ENCODE assay signal across 18 cellular contexts in the genomic region with DNA sequence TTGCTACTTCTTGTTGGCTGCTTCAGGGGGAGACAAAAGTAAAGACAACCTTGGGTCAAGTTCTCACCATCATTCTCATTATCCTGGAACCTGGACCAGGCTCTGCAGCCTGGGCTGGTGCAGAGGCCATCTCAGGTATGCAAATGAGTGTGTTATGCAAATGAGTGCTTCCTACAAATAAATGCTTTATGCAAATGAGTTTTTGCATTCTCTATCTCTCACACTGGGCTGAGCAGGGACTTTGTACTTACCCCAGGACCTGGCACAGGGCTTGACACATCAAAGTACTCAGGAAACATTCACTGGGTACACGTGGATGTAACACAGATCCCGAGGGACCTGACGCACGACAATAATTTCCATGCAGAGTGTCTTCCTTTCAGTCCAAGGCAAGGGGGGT.
DNase-seq lines count a peak whose midpoint lies in the region; ATAC-seq, FAIRE-seq and TF ChIP-seq lines count a peak whose summit lies in the region.
"Had no signal": no experiment of that assay in that cellular context is flagged by ENCODE, and none has a peak within 500 bp of the region (broad histone marks: within the 10 kb centered on the region; RNA-seq: fewer than 3 reads in every experiment).

No MANE protein-coding gene starts in this region.

- peak; percentile 39 for ATAC-seq in GM19025 (IDR thresholded peaks at IDR 0.05; ENCODE audit: low read depth, unreplicated experiment)
- peak; percentile 46 for ATAC-seq in HG03565 (IDR thresholded peaks at IDR 0.05; ENCODE audit: unreplicated experiment)
- ATAC-seq in GM19035 (IDR thresholded peaks at IDR 0.05; ENCODE audit: unreplicated experiment): no peak
- ATAC-seq: T-cell had no signal

- H2BK120ac ChIP-seq in H1 (replicated peaks; ENCODE audit: low read depth, low read length): no peak overlapping the region

- H4K5ac ChIP-seq in H1 (ENCODE audit: insufficient read length, low read depth, low read length): no peak overlapping the region

- H3K23ac ChIP-seq in H1 (ENCODE audit: insufficient read length): no peak overlapping the region

- H3K27me3 ChIP-seq in BLaER1 (no peaks in the 10 kb centered on the region), H1 (replicated peaks in 1 of 4; ENCODE audit: control insufficient read depth in 3 of 4, extremely low read depth in 1 of 4, insufficient read depth in 3 of 4, low read length in 3 of 4) (no peaks in the 10 kb centered on the region; a peak in 1 of 7 replicates), dorsolateral prefrontal cortex (no peaks in the 10 kb centered on the region)
- H3K27me3 ChIP-seq: Peyer's patch had no signal

- H3K79me1 ChIP-seq in H1 (ENCODE audit: low read depth, low read length): no peaks in the 10 kb centered on the region

- no peak overlapping the region for H2BK12ac ChIP-seq in H1 (ENCODE audit: low read depth, low read length)

- H3K23me2 ChIP-seq in H1 (ENCODE audit: low read depth, low read length): no peaks in the 10 kb centered on the region

- CTCF ChIA-PET in H1 (lab: Charles Lee; ENCODE audit: partially characterized antibody): no interaction called here

- H2BK5ac ChIP-seq in H1 (ENCODE audit: low read depth, low read length): no peak overlapping the region

- 0 out of 2 replicates have a peak overlapping the region, but pooled peaks have one; percentile 7 for H2BK15ac ChIP-seq in H1 (ENCODE audit: low read length)

- H3K4ac ChIP-seq in H1 (replicated peaks; ENCODE audit: insufficient read length, low read depth, low read length): no peak overlapping the region

- peak overlapping the region; percentile 18; the same call in 1 of the 2 replicates for H2AFZ ChIP-seq in H1 (ENCODE audit: low read length)

- H3K27ac ChIP-seq in BLaER1 (no peak overlapping the region), H1 (ENCODE audit: low read depth, low read length) (no peak overlapping the region), dorsolateral prefrontal cortex (peak overlapping the region in 1 of 59 donors; percentile 74)
- H3K27ac ChIP-seq: C4-2B, Peyer's patch, SK-N-MC had no signal

- H3K14ac ChIP-seq in H1 (ENCODE audit: insufficient read length): no peak overlapping the region

- DNase-seq in H1 (ENCODE audit: low read depth in 1 of 2, low spot score in 2 of 2): no peak
- no peak for DNase-seq in dorsolateral prefrontal cortex
- DNase-seq in hepatic stellate cell (ENCODE audit: low spot score): no peak
- DNase-seq in 8988T: no peak
- DNase-seq: H7, NCI-H1417 treated with DMSO at 0.1 percent for 48 hours, NCI-H2029, NCI-H82, Peyer's patch, Right ventricle myocardium superior, T-cell had no signal

- no peaks in the 10 kb centered on the region for H3K79me2 ChIP-seq in H1 (ENCODE audit: control insufficient read depth in 1 of 2, insufficient read depth in 2 of 2, low read length in 2 of 2)

- POLR2A ChIA-PET in H1 (lab: Charles Lee; ENCODE audit: partially characterized antibody): no interaction called here

- H4K91ac ChIP-seq in H1 (replicated peaks; ENCODE audit: insufficient read length, low read length): no peak overlapping the region

- intact Hi-C loops in dorsolateral prefrontal cortex (cut with DNase I): no loop called here

- no peak for TF ChIP-seq POLR2A in H1 (IDR thresholded peaks at IDR 0.05; ENCODE audit: control extremely low read depth in 1 of 2, low read depth in 2 of 2, low read length in 2 of 2)

- no peaks in the 10 kb centered on the region for H3K9me3 ChIP-seq in BLaER1
- no peaks in the 10 kb centered on the region for H3K9me3 ChIP-seq in H1 (ENCODE audit: insufficient read depth in 2 of 2, low read depth in 1 of 2, low read length in 1 of 2)
- H3K9me3 ChIP-seq: Peyer's patch had no signal

- H3K9ac ChIP-seq in BLaER1: no peak overlapping the region
- H3K9ac ChIP-seq in H1 (replicated peaks in 1 of 4; ENCODE audit: extremely low read depth in 1 of 4, low read depth in 3 of 4, low read length in 3 of 4): no peak overlapping the region

- H3K4me1 ChIP-seq in BLaER1: peaks cover 38% of the 10 kb centered on the region
- peaks cover 3 to 13% (median 6%) of the 10 kb centered on the region in 4 experiments; a peak in 5 of 7 replicates for H3K4me1 ChIP-seq in H1 (replicated peaks in 1 of 4; ENCODE audit: control insufficient read depth in 3 of 4, insufficient read depth in 4 of 4, low read length in 3 of 4)

- H4K20me1 ChIP-seq in BLaER1 (no peaks in the 10 kb centered on the region), H1 (replicated peaks in 1 of 2; ENCODE audit: control insufficient read depth in 1 of 2, insufficient read depth in 2 of 2, low read length in 2 of 2) (no peaks in the 10 kb centered on the region)

- TF ChIP-seq RAD21 in H1 (IDR thresholded peaks at IDR 0.05 in 1 of 2, conservative IDR thresholded peaks at IDR 0.05 in 1 of 2; ENCODE audit: low read depth in 2 of 2, low read length in 2 of 2): no peak

- no peak for FAIRE-seq in H1 (lab: Jason Lieb, UNC)
- FAIRE-seq: A204.1 had no signal

- 76% methylated on average over 4 of the region's 4 CpGs; no CpG with 5 or more reads in 1 of the 2 experiments for WGBS in H1 (ENCODE audit: extremely low coverage in 1 of 2, insufficient coverage in 1 of 2, insufficient read length in 1 of 2, insufficient replicate concordance in 2 of 2, low coverage in 1 of 2, low lambda C conversion rate in 2 of 2, missing lambda C conversion rate in 1 of 2), 2 experiments

- H4K8ac ChIP-seq in H1 (ENCODE audit: extremely low read depth, insufficient read depth, low read length): no peak overlapping the region

- H3K56ac ChIP-seq in H1 (replicated peaks; ENCODE audit: insufficient read length, low read depth, low read length): no peak overlapping the region

- peak overlapping the region; percentile 94 for H3K4me2 ChIP-seq in BLaER1
- no peak overlapping the region for H3K4me2 ChIP-seq in H1 (ENCODE audit: insufficient read depth in 1 of 2, low read depth in 2 of 2, low read length in 2 of 2)

- no peak for TF ChIP-seq EP300 in H1 (IDR thresholded peaks at IDR 0.05; ENCODE audit: borderline replicate concordance in 1 of 2, low read depth in 2 of 2, low read length in 2 of 2)

- no peaks in the 10 kb centered on the region for H3K36me3 ChIP-seq in BLaER1
- no peaks in the 10 kb centered on the region for H3K36me3 ChIP-seq in H1 (ENCODE audit: control insufficient read depth in 2 of 4, insufficient read depth in 4 of 4, low read length in 3 of 4)
- H3K36me3 ChIP-seq: Peyer's patch had no signal

- no peak overlapping the region for H3K18ac ChIP-seq in H1 (ENCODE audit: extremely low read depth, low read length)

- no peak overlapping the region for H2BK20ac ChIP-seq in H1 (ENCODE audit: low read length)

- H3K4me3 ChIP-seq in BLaER1: no peak overlapping the region; the same call in 1 of the 2 replicates
- no peak overlapping the region for H3K4me3 ChIP-seq in H1 (ENCODE audit: extremely low read depth in 1 of 4, insufficient read depth in 2 of 4, low read depth in 3 of 4, low read length in 4 of 4)
- H3K4me3 ChIP-seq in dorsolateral prefrontal cortex: no peak overlapping the region
- H3K4me3 ChIP-seq: Peyer's patch, SK-N-MC had no signal

- H2AK5ac ChIP-seq in H1 (ENCODE audit: low read depth, low read length): no peak overlapping the region

- TF ChIP-seq CTCF in H1 (IDR thresholded peaks at IDR 0.05; ENCODE audit: control extremely low read depth in 1 of 3, insufficient read depth in 1 of 3, low read depth in 1 of 3, low read length in 3 of 3) (no peak), dorsolateral prefrontal cortex (IDR thresholded peaks at IDR 0.05 in 54 of 56, conservative IDR thresholded peaks at IDR 0.05 in 2 of 56; ENCODE audit: low read depth in 1 of 56, partially characterized antibody in 56 of 56) (no peak)

TF ChIP-seq in H1, 55 proteins besides CTCF, POLR2A, EP300 and RAD21:
- no peak for TF ChIP-seq HDAC6 (IDR thresholded peaks at IDR 0.05; ENCODE audit: low read depth, low read length)
- TF ChIP-seq GTF2F1 (IDR thresholded peaks at IDR 0.05; ENCODE audit: borderline replicate concordance, low read depth, low read length): no peak
- no peak for TF ChIP-seq GABPA (IDR thresholded peaks at IDR 0.05; ENCODE audit: borderline replicate concordance, insufficient read depth, low read length)
- no peak for TF ChIP-seq POU5F1 (IDR thresholded peaks at IDR 0.05; ENCODE audit: low read depth, low read length)
- no peak for TF ChIP-seq BCL11A (IDR thresholded peaks at IDR 0.05; ENCODE audit: low read depth in 2 of 2, low read length in 2 of 2)
- no peak for TF ChIP-seq CREB1 (IDR thresholded peaks at IDR 0.05)
- TF ChIP-seq JUND (IDR thresholded peaks at IDR 0.05; ENCODE audit: low read length): no peak
- TF ChIP-seq, protein P1, sequence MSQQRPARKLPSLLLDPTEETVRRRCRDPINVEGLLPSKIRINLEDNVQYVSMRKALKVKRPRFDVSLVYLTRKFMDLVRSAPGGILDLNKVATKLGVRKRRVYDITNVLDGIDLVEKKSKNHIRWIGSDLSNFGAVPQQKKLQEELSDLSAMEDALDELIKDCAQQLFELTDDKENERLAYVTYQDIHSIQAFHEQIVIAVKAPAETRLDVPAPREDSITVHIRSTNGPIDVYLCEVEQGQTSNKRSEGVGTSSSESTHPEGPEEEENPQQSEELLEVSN (IDR thresholded peaks at IDR 0.05): no peak
- no peak for TF ChIP-seq SP4 (IDR thresholded peaks at IDR 0.05; ENCODE audit: low read length)
- no peak for TF ChIP-seq EZH2 (IDR thresholded peaks at IDR 0.05; ENCODE audit: low read depth, low read length, severe bottlenecking)
- TF ChIP-seq JUN (IDR thresholded peaks at IDR 0.05; ENCODE audit: low read depth, low read length): no peak
- TF ChIP-seq CHD2 (IDR thresholded peaks at IDR 0.05; ENCODE audit: low read length): no peak
- TF ChIP-seq, protein P2, sequence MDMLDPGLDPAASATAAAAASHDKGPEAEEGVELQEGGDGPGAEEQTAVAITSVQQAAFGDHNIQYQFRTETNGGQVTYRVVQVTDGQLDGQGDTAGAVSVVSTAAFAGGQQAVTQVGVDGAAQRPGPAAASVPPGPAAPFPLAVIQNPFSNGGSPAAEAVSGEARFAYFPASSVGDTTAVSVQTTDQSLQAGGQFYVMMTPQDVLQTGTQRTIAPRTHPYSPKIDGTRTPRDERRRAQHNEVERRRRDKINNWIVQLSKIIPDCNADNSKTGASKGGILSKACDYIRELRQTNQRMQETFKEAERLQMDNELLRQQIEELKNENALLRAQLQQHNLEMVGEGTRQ (IDR thresholded peaks at IDR 0.05; ENCODE audit: low read length): no peak
- TF ChIP-seq CHD1 (IDR thresholded peaks at IDR 0.05; ENCODE audit: low read depth, low read length): no peak
- TF ChIP-seq KDM4A (IDR thresholded peaks at IDR 0.05; ENCODE audit: low read depth, low read length, severe bottlenecking): no peak
- no peak for TF ChIP-seq RXRA (IDR thresholded peaks at IDR 0.05; ENCODE audit: insufficient read depth, low read depth, low read length)
